12 cellular contexts compared by ENCODE assay signal in the genomic region with DNA sequence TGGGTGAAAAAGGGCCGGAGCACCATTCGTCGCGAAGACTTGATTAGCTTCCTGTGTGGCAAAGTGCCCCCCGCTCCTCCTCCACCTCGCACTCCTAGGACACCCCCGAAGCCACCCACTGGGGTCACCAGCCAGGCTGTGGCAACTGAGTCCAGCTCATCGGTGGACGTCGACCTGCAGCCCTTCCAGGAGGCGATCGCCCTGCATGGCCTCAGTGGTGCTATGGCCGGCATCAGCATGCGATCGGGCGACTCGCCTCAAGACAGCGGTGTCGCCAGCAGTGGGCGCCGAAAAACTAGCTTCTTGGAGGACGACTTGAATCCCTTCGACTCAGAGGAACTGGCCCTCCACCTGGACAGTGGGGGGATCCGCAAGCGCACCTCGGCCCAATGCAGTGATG.
A peak's percentile ranks its signal among the peaks of the same experiment; 100 is the strongest.
DNase-seq lines count a peak whose midpoint lies in the region; ATAC-seq and TF ChIP-seq lines count a peak whose summit lies in the region.
"Had no signal": no experiment of that assay in that cellular context is flagged by ENCODE, and none has a peak within 500 bp of the region (broad histone marks: within the 10 kb centered on the region; RNA-seq: fewer than 3 reads in every experiment).

No MANE protein-coding gene starts in this region.

- no peak overlapping the region for H3K27ac Mint-ChIP-seq in central memory CD8-positive, alpha-beta T cell (ENCODE audit: low read depth)
- no peak overlapping the region for H3K27ac Mint-ChIP-seq in nephron progenitor cell
- no peak overlapping the region for H3K27ac Mint-ChIP-seq in type B pancreatic cell
- no peak overlapping the region for H3K27ac Mint-ChIP-seq in activated CD8-positive, alpha-beta T cell treated with anti-CD3 and anti-CD28 coated beads for 36 hours
- H3K27ac Mint-ChIP-seq: CD8-positive, alpha-beta T cell; stimulated activated memory B cell treated with anti-CD40 and anti-IgM and Interleukin-4, amounts not matched to agents 10 μg/mL and 1 μg/mL and 100 μg/mL, for 72 hours had no signal

- no peak overlapping the region for H3K4me3 ChIP-seq in mammary epithelial cell (replicated peaks in 1 of 3; ENCODE audit: insufficient read depth in 1 of 3, low read depth in 2 of 3, low read length in 3 of 3)
- no peak overlapping the region for H3K4me3 ChIP-seq in breast epithelium

- H3K27me3 ChIP-seq in mammary epithelial cell (ENCODE audit: insufficient read depth, low read length): peaks cover 12% of the 10 kb centered on the region
- peaks cover 0 to 51% of the 10 kb centered on the region in 2 donors for H3K27me3 ChIP-seq in breast epithelium

- TF ChIP-seq CTCF in mammary epithelial cell (conservative IDR thresholded peaks at IDR 0.05 in 1 of 2, IDR thresholded peaks at IDR 0.05 in 1 of 2; ENCODE audit: extremely low read depth in 1 of 2, insufficient read depth in 1 of 2, low read depth in 1 of 2, low read length in 2 of 2): no peak
- TF ChIP-seq CTCF in breast epithelium (IDR thresholded peaks at IDR 0.05): no peak
- no peak for TF ChIP-seq CTCF in nephron progenitor cell (IDR thresholded peaks at IDR 0.05)
- TF ChIP-seq CTCF in type B pancreatic cell (conservative IDR thresholded peaks at IDR 0.05): no peak
- no peak for TF ChIP-seq CTCF in activated CD8-positive, alpha-beta T cell treated with anti-CD3 and anti-CD28 coated beads for 36 hours (IDR thresholded peaks at IDR 0.05)

- H3K36me3 ChIP-seq in mammary epithelial cell (ENCODE audit: insufficient read depth, low read length) (no peaks in the 10 kb centered on the region), breast epithelium (no peaks in the 10 kb centered on the region)

- H3K4me1 ChIP-seq in mammary epithelial cell (ENCODE audit: insufficient read depth, low read length) (no peaks in the 10 kb centered on the region), breast epithelium (no peaks in the 10 kb centered on the region)

- in situ Hi-C loops in mammary epithelial cell (cut with MboI; ENCODE audit: low sequenced_read_pairs in 2 of 2): no loop called here

- dilution Hi-C loops in mammary epithelial cell (cut with HindIII; ENCODE audit: low sequenced_read_pairs): no loop called here

- H3K4me1 Mint-ChIP-seq in central memory CD8-positive, alpha-beta T cell: no peaks in the 10 kb centered on the region
- H3K4me1 Mint-ChIP-seq in nephron progenitor cell (peaks cover 31% of the 10 kb centered on the region), type B pancreatic cell (ENCODE audit: unreplicated experiment) (no peaks in the 10 kb centered on the region)
- no peaks in the 10 kb centered on the region for H3K4me1 Mint-ChIP-seq in activated CD8-positive, alpha-beta T cell treated with anti-CD3 and anti-CD28 coated beads for 36 hours (ENCODE audit: low read depth)

- CTCF ChIA-PET in mammary epithelial cell (lab: Charles Lee; ENCODE audit: low non-redundant PET): no interaction called here
- CTCF ChIA-PET in activated CD8-positive, alpha-beta T cell treated with anti-CD3 and anti-CD28 coated beads for 36 hours (lab: Charles Lee): interaction anchor here (0.7 kb wide), 1 partner anchor 10 kb away, joined by 3 read pairs; no protein-coding TSS in a partner anchor

- TF ChIP-seq POLR2A in breast epithelium (IDR thresholded peaks at IDR 0.05) (no peak), erythroblast (IDR thresholded peaks at IDR 0.05; ENCODE audit: low read length) (no peak)

- H4K20me1 ChIP-seq in mammary epithelial cell (ENCODE audit: insufficient read depth, low read length): no peaks in the 10 kb centered on the region

- H3K4me2 ChIP-seq in mammary epithelial cell (ENCODE audit: insufficient read depth, low read depth, low read length): no peak overlapping the region

- no peak overlapping the region for H3K27ac ChIP-seq in mammary epithelial cell (ENCODE audit: insufficient read depth, low read depth, low read length)
- H3K27ac ChIP-seq in breast epithelium: no peak overlapping the region
- H3K27ac ChIP-seq: epithelial cell of prostate, VCaP had no signal

- intact Hi-C loops in mammary epithelial cell (cut with micrococcal nuclease) (no loop called here), breast epithelium (cut with DNase I; ENCODE audit: low total_unique reads) (no loop called here)
- intact Hi-C loops in activated CD8-positive, alpha-beta T cell treated with anti-CD3 and anti-CD28 coated beads for 36 hours (cut with micrococcal nuclease): no loop called here

- H3K9me3 Mint-ChIP-seq in central memory CD8-positive, alpha-beta T cell: no peaks in the 10 kb centered on the region
- H3K9me3 Mint-ChIP-seq in nephron progenitor cell (no peaks in the 10 kb centered on the region), type B pancreatic cell (no peaks in the 10 kb centered on the region)
- H3K9me3 Mint-ChIP-seq in activated CD8-positive, alpha-beta T cell treated with anti-CD3 and anti-CD28 coated beads for 36 hours: no peaks in the 10 kb centered on the region
- H3K9me3 Mint-ChIP-seq: CD8-positive, alpha-beta T cell; stimulated activated memory B cell treated with anti-CD40 and anti-IgM and Interleukin-4, amounts not matched to agents 10 μg/mL and 1 μg/mL and 100 μg/mL, for 72 hours had no signal

- DNase-seq in mammary epithelial cell (no peak), breast epithelium (ENCODE audit: low spot score in 2 of 2) (no peak), nephron progenitor cell (no peak), type B pancreatic cell (ENCODE audit: extremely low spot score, unreplicated experiment) (no peak), erythroblast (lab: John Stamatoyannopoulos, UW) (no peak)
- no peak for DNase-seq in central memory CD8-positive, alpha-beta T cell (ENCODE audit: low spot score in 2 of 2)
- DNase-seq in activated CD8-positive, alpha-beta T cell treated with anti-CD3 and anti-CD28 coated beads for 36 hours: no peak
- DNase-seq in stimulated activated CD4-positive, alpha-beta T cell treated with anti-CD3 and anti-CD28 coated beads, Interleukin-15, amount 100 ng/mL, for 24 hours: no peak
- DNase-seq: CD8-positive, alpha-beta T cell had no signal

- H3K79me2 ChIP-seq in mammary epithelial cell (ENCODE audit: insufficient read depth, low read length): no peaks in the 10 kb centered on the region

- no TSS peak for BruUV-seq in mammary epithelial cell (replicated peaks; lab: Mats Ljungman, UMichigan)

- peak overlapping the region; percentile 11 for H3K4me3 Mint-ChIP-seq in central memory CD8-positive, alpha-beta T cell
- H3K4me3 Mint-ChIP-seq in nephron progenitor cell (peak overlapping the region; percentile 80), type B pancreatic cell (peak overlapping the region; percentile 78)
- H3K4me3 Mint-ChIP-seq in activated CD8-positive, alpha-beta T cell treated with anti-CD3 and anti-CD28 coated beads for 36 hours: no peak overlapping the region

- POLR2A ChIA-PET in activated CD8-positive, alpha-beta T cell treated with anti-CD3 and anti-CD28 coated beads for 36 hours (lab: Charles Lee): no interaction called here

- peak overlapping the region; percentile 33 for H2AFZ ChIP-seq in mammary epithelial cell (ENCODE audit: low read depth, low read length)

- peaks cover 8% of the 10 kb centered on the region for H3K27me3 Mint-ChIP-seq in central memory CD8-positive, alpha-beta T cell
- H3K27me3 Mint-ChIP-seq in nephron progenitor cell (ENCODE audit: low read depth, poor library complexity) (peaks cover 7% of the 10 kb centered on the region), type B pancreatic cell (peaks cover 62% of the 10 kb centered on the region)
- peaks cover 12% of the 10 kb centered on the region for H3K27me3 Mint-ChIP-seq in activated CD8-positive, alpha-beta T cell treated with anti-CD3 and anti-CD28 coated beads for 36 hours
- H3K27me3 Mint-ChIP-seq: stimulated activated memory B cell treated with anti-CD40 and anti-IgM and Interleukin-4, amounts not matched to agents 10 μg/mL and 1 μg/mL and 100 μg/mL, for 72 hours had no signal

- no peak for ATAC-seq in central memory CD8-positive, alpha-beta T cell (replicated peaks; ENCODE audit: extremely low read depth, poor library complexity, severe bottlenecking)
- ATAC-seq in activated CD8-positive, alpha-beta T cell treated with anti-CD3 and anti-CD28 coated beads for 36 hours: no peak
- ATAC-seq: CD8-positive, alpha-beta T cell had no signal

- H3K9ac ChIP-seq in mammary epithelial cell (ENCODE audit: insufficient read depth, low read length): no peak overlapping the region

- WGBS in mammary epithelial cell (ENCODE audit: low coverage, missing lambda C conversion rate): 85% methylated on average over 22 of the region's 26 CpGs

- no peaks in the 10 kb centered on the region for H3K9me3 ChIP-seq in mammary epithelial cell (replicated peaks; ENCODE audit: insufficient read depth, low read length)
- H3K9me3 ChIP-seq in breast epithelium: no peaks in the 10 kb centered on the region

- no peaks in the 10 kb centered on the region for H3K36me3 Mint-ChIP-seq in central memory CD8-positive, alpha-beta T cell (ENCODE audit: insufficient read depth)
- H3K36me3 Mint-ChIP-seq in nephron progenitor cell (ENCODE audit: low read depth): no peaks in the 10 kb centered on the region
- no peaks in the 10 kb centered on the region for H3K36me3 Mint-ChIP-seq in type B pancreatic cell
- no peaks in the 10 kb centered on the region for H3K36me3 Mint-ChIP-seq in activated CD8-positive, alpha-beta T cell treated with anti-CD3 and anti-CD28 coated beads for 36 hours (ENCODE audit: low read depth)
- H3K36me3 Mint-ChIP-seq: CD8-positive, alpha-beta T cell; stimulated activated memory B cell treated with anti-CD40 and anti-IgM and Interleukin-4, amounts not matched to agents 10 μg/mL and 1 μg/mL and 100 μg/mL, for 72 hours had no signal
